8 cellular contexts compared by ENCODE assay signal in the genomic region with DNA sequence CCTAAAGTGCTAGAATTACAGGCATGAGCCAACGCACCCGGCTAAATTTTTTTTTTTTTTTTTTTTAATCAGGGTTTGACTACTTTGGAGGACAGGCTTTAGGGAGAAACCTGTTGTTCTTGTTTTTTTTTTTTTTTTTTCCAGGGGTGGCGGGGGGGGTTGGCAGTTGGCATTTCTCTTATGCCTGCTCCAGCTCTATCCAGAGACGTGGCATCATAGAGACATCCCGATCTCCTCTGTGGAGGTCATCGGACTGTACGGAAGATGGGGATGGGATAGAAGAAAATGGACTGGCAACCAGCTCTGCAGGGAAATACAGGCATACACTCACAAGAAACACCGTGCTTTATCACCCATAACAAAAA.
DNase-seq lines count a peak whose midpoint lies in the region; TF ChIP-seq lines count a peak whose summit lies in the region.

No MANE protein-coding gene starts in this region.

- no peak overlapping the region for H3K18ac ChIP-seq in mesenchymal stem cell (ENCODE audit: low read depth in 1 of 2, low read length in 2 of 2)

- no peaks in the 10 kb centered on the region for H3K27me3 ChIP-seq in mesenchymal stem cell (ENCODE audit: control insufficient read depth in 1 of 2, insufficient read depth in 1 of 2, low read length in 2 of 2)

- H3K4ac ChIP-seq in mesenchymal stem cell (ENCODE audit: low read depth in 1 of 2, low read length in 2 of 2) = no peak overlapping the region

- H3K27ac Mint-ChIP-seq in activated naive CD4-positive, alpha-beta T cell treated with anti-CD3 and anti-CD28 coated beads, Interleukin-2, amount 50 U/mL, for 24 hours = no peak overlapping the region
- peak overlapping the region; percentile 65 for H3K27ac Mint-ChIP-seq in type B pancreatic cell

- no peaks in the 10 kb centered on the region for H3K9me3 Mint-ChIP-seq in activated naive CD4-positive, alpha-beta T cell treated with anti-CD3 and anti-CD28 coated beads, Interleukin-2, amount 50 U/mL, for 24 hours
- no peaks in the 10 kb centered on the region for H3K9me3 Mint-ChIP-seq in type B pancreatic cell

- peak overlapping the region; percentile 77 for H3K4me3 Mint-ChIP-seq in activated naive CD4-positive, alpha-beta T cell treated with anti-CD3 and anti-CD28 coated beads, Interleukin-2, amount 50 U/mL, for 24 hours
- H3K4me3 Mint-ChIP-seq in type B pancreatic cell = peak overlapping the region; percentile 74

- H3K9me3 ChIP-seq in mesenchymal stem cell (ENCODE audit: control insufficient read depth, low read length) = no peaks in the 10 kb centered on the region

- no peaks in the 10 kb centered on the region for H3K27me3 Mint-ChIP-seq in activated naive CD4-positive, alpha-beta T cell treated with anti-CD3 and anti-CD28 coated beads, Interleukin-2, amount 50 U/mL, for 24 hours
- H3K27me3 Mint-ChIP-seq in type B pancreatic cell = no peaks in the 10 kb centered on the region

- no peak overlapping the region for H2AFZ ChIP-seq in mesenchymal stem cell (ENCODE audit: low read depth, low read length)

- peak overlapping the region; percentile 76 for H3K27ac ChIP-seq in mesenchymal stem cell (ENCODE audit: low read length, poor library complexity, severe bottlenecking)

- H3K36me3 ChIP-seq in mesenchymal stem cell (ENCODE audit: control insufficient read depth in 1 of 2, insufficient read depth in 2 of 2, low read depth in 1 of 2, low read length in 2 of 2) = no peaks in the 10 kb centered on the region

- H3K79me1 ChIP-seq in mesenchymal stem cell (replicated peaks; ENCODE audit: low read length, poor library complexity, severe bottlenecking) = no peaks in the 10 kb centered on the region

- no peak overlapping the region for H3K14ac ChIP-seq in mesenchymal stem cell (ENCODE audit: low read length in 2 of 2)

- WGBS in mesenchymal stem cell = 100% methylated on average over 8 of the region's 8 CpGs

- no peak for DNase-seq in activated naive CD4-positive, alpha-beta T cell treated with anti-CD3 and anti-CD28 coated beads, Interleukin-2, amount 50 U/mL, for 16 hours
- DNase-seq in T47D (ENCODE audit: low read depth in 1 of 2, low spot score in 1 of 2) (peak; percentile 21 to 69), mesenchymal stem cell (no peak), type B pancreatic cell (ENCODE audit: extremely low spot score, unreplicated experiment) (no peak), NCI-H1105 treated with DMSO at 0.1 percent for 48 hours (lab: John Stamatoyannopoulos, UW) (no peak), NCI-H2171 treated with DMSO at 0.1 percent for 48 hours (lab: John Stamatoyannopoulos, UW) (no peak), NCI-H187 (lab: John Stamatoyannopoulos, UW) (no peak)

- peak overlapping the region; percentile 37 for H3K4me2 ChIP-seq in mesenchymal stem cell (ENCODE audit: low read length, poor library complexity, severe bottlenecking)

- no peaks in the 10 kb centered on the region for H3K36me3 Mint-ChIP-seq in activated naive CD4-positive, alpha-beta T cell treated with anti-CD3 and anti-CD28 coated beads, Interleukin-2, amount 50 U/mL, for 24 hours
- peaks cover 15% of the 10 kb centered on the region for H3K36me3 Mint-ChIP-seq in type B pancreatic cell

- no peak overlapping the region for H2BK12ac ChIP-seq in mesenchymal stem cell (ENCODE audit: low read length in 2 of 2)

- peaks cover 22% of the 10 kb centered on the region for H3K4me1 Mint-ChIP-seq in activated naive CD4-positive, alpha-beta T cell treated with anti-CD3 and anti-CD28 coated beads, Interleukin-2, amount 50 U/mL, for 24 hours
- peaks cover 50% of the 10 kb centered on the region for H3K4me1 Mint-ChIP-seq in type B pancreatic cell (ENCODE audit: unreplicated experiment)

- in situ Hi-C loops in T47D (cut with HindIII; ENCODE audit: low pct_unique_long_range_greater_than_20kb, low sequenced_read_pairs) = no loop called here

- peak overlapping the region; percentile 80 for H3K9ac ChIP-seq in mesenchymal stem cell (ENCODE audit: low read length)

- no peak for TF ChIP-seq CTCF in type B pancreatic cell (conservative IDR thresholded peaks at IDR 0.05)

- no peak overlapping the region for H4K91ac ChIP-seq in mesenchymal stem cell (ENCODE audit: low read length)

- peak overlapping the region; percentile 18 for H2AK5ac ChIP-seq in mesenchymal stem cell (ENCODE audit: low read length, severe bottlenecking)

- H3K4me1 ChIP-seq in mesenchymal stem cell (ENCODE audit: control insufficient read depth, insufficient read depth, low read depth, low read length) = peaks cover 23% of the 10 kb centered on the region

- no peak overlapping the region for H2BK15ac ChIP-seq in mesenchymal stem cell (ENCODE audit: low read depth, poor library complexity, severe bottlenecking)

- peak overlapping the region in 1 of 2 experiments; percentile 75 for H3K4me3 ChIP-seq in mesenchymal stem cell (ENCODE audit: insufficient read depth in 1 of 2, low read depth in 1 of 2, low read length in 2 of 2)

- H2BK5ac ChIP-seq in mesenchymal stem cell (ENCODE audit: low read depth, low read length, poor library complexity, severe bottlenecking) = no peak overlapping the region

- H3K23ac ChIP-seq in mesenchymal stem cell (ENCODE audit: low read length in 2 of 2) = no peak overlapping the region

- no peak overlapping the region for H2BK120ac ChIP-seq in mesenchymal stem cell (ENCODE audit: low read depth, low read length)

- H4K8ac ChIP-seq in mesenchymal stem cell (ENCODE audit: low read length) = no peak overlapping the region

Comparison
In these comparisons a context has a peak if more than half of its experiments do, and no peak if none do; other contexts are left out.
1. DNase-seq: peak in T47D (2 of 2); none in activated naive CD4-positive, alpha-beta T cell treated with anti-CD3 and anti-CD28 coated beads, Interleukin-2, amount 50 U/mL, for 16 hours (single experiment), mesenchymal stem cell (single experiment), type B pancreatic cell (single experiment), NCI-H1105 treated with DMSO at 0.1 percent for 48 hours (single experiment), NCI-H2171 treated with DMSO at 0.1 percent for 48 hours (single experiment) and NCI-H187 (0 of 2).